Comparison of ENCODE assay signal across 20 cellular contexts in the genomic region with DNA sequence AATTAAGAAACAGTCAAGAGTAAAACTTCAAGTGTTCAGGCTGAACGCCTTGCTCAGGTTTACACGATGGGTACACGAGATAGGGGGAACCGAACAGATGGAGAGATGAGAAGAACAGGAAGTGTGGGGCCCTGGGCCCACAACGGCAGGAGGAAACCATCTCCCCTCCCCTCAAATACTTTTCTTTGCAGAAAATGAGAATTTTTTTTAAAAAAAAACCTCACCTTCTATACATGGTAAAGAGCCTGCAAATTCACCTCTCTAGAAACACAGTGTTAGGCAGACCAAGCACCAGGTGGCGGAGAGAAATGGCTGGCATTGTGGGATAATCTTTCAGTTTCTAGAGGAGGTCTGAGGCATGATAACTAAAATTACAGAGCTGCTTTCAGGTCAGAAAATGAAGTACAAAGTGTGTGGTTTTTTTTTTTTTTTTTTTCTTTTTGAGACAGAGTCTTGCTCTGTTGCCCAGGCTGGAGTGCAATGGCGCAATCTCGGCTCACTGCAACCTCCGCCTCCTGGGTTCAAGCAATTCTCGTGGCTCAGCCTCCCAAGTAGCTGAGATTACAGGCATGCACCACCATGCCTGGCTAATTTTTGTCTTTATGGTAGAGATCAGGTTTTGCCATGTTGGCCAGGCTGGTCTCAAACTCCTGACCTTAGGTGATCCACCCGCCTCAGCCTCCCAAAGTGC. TPM values are rescaled to one million over a fixed set of nuclear protein-coding genes. Genes with fewer than 3 reads are reported as not detected.
DNase-seq lines count a peak whose midpoint lies in the region; ATAC-seq and TF ChIP-seq lines count a peak whose summit lies in the region.
"Not testable (repeated sequence)": the region's sequence is repeated elsewhere in the genome, so short reads cannot be mapped to it uniquely, and the experiment has no call there.
"Had no signal": no experiment of that assay in that cellular context is flagged by ENCODE, and none has a peak within 500 bp of the region (broad histone marks: within the 10 kb centered on the region; RNA-seq: fewer than 3 reads in every experiment).

No MANE protein-coding gene starts in this region.

- intact Hi-C loops in CD4-positive, alpha-beta memory T cell (cut with micrococcal nuclease), result not testable (repeated sequence)

- H3K27ac ChIP-seq in CD4-positive, alpha-beta memory T cell (ENCODE audit: low read depth, low read length), result peak overlapping the region; percentile 40
- peak overlapping the region; percentile 10; the same call in 1 of the 2 replicates for H3K27ac ChIP-seq in KMS-11

- TF ChIP-seq CTCF in KMS-11 (conservative IDR thresholded peaks at IDR 0.05; ENCODE audit: low read depth, low read length), result not testable (repeated sequence)

- H3K27me3 Mint-ChIP-seq in CD4-positive, alpha-beta memory T cell; T-helper 17 cell; activated CD4-positive, alpha-beta memory T cell treated with anti-CD3 and anti-CD28 coated beads, Interleukin-2, amount 10 ng/mL, durations not matched to agents 7 days and 5 days; natural killer cell treated with Interleukin-12 subunit alpha and Interleukin-12 subunit beta and Interleukin-15 and Interleukin-18, amount 100 ng/mL, for 72 hours; stimulated activated naive CD8-positive, alpha-beta T cell treated with anti-CD3 and anti-CD28 coated beads, Interleukin-15, amount 100 ng/mL, for 72 hours: not testable (repeated sequence)

- not testable (repeated sequence) for H3K9ac ChIP-seq in KMS-11

- H3K79me2 ChIP-seq in KMS-11 (ENCODE audit: insufficient read depth, low read depth), result not testable (repeated sequence)

- peak overlapping the region; percentile 44 for H3K4me2 ChIP-seq in KMS-11

- H3K27ac Mint-ChIP-seq in CD4-positive, alpha-beta memory T cell, result peak overlapping the region; percentile 76 to 91 (median 83)
- H3K27ac Mint-ChIP-seq in T-helper 17 cell, result not testable (repeated sequence)
- peak overlapping the region; percentile 73 for H3K27ac Mint-ChIP-seq in activated CD4-positive, alpha-beta memory T cell treated with anti-CD3 and anti-CD28 coated beads, Interleukin-2, amount 10 ng/mL, durations not matched to agents 7 days and 5 days
- peak overlapping the region; percentile 35 to 78 for H3K27ac Mint-ChIP-seq in natural killer cell treated with Interleukin-12 subunit alpha and Interleukin-12 subunit beta and Interleukin-15 and Interleukin-18, amount 100 ng/mL, for 72 hours
- H3K27ac Mint-ChIP-seq in stimulated activated naive CD8-positive, alpha-beta T cell treated with anti-CD3 and anti-CD28 coated beads, Interleukin-15, amount 100 ng/mL, for 72 hours, result peak overlapping the region in 1 of 2 donors; percentile 84

- peaks cover 94% of the 10 kb centered on the region for H3K4me1 ChIP-seq in CD4-positive, alpha-beta memory T cell (ENCODE audit: insufficient read depth, low read length)
- H3K4me1 ChIP-seq in KMS-11 (ENCODE audit: low read depth, poor library complexity, severe bottlenecking), result peaks cover 47% of the 10 kb centered on the region

- peak; percentile 51 to 62 (median 57) for DNase-seq in CD4-positive, alpha-beta memory T cell
- peak in 1 of 3 donors; percentile 19 for DNase-seq in T-helper 17 cell
- not testable (repeated sequence) for DNase-seq in activated CD4-positive, alpha-beta memory T cell treated with anti-CD3 and anti-CD28 coated beads, Interleukin-2, amount 10 ng/mL, durations not matched to agents 7 days and 5 days; natural killer cell treated with Interleukin-12 subunit alpha and Interleukin-12 subunit beta and Interleukin-15 and Interleukin-18, amount 100 ng/mL, for 72 hours (ENCODE audit: low spot score); stimulated activated naive CD8-positive, alpha-beta T cell treated with anti-CD3 and anti-CD28 coated beads, Interleukin-15, amount 100 ng/mL, for 72 hours
- DNase-seq in activated naive CD4-positive, alpha-beta T cell treated with Interleukin-2 at 50 U/mL for 16 hours, result peak; percentile 42
- peak; percentile 53 for DNase-seq in central memory CD4-positive, alpha-beta T cell

- peaks cover 60 to 79% of the 10 kb centered on the region in 2 donors for H3K36me3 Mint-ChIP-seq in CD4-positive, alpha-beta memory T cell
- H3K36me3 Mint-ChIP-seq in T-helper 17 cell (ENCODE audit: low read depth), result peaks cover 26% of the 10 kb centered on the region
- H3K36me3 Mint-ChIP-seq in activated CD4-positive, alpha-beta memory T cell treated with anti-CD3 and anti-CD28 coated beads, Interleukin-2, amount 10 ng/mL, durations not matched to agents 7 days and 5 days (ENCODE audit: low read depth), result peaks cover 81% of the 10 kb centered on the region
- H3K36me3 Mint-ChIP-seq in natural killer cell treated with Interleukin-12 subunit alpha and Interleukin-12 subunit beta and Interleukin-15 and Interleukin-18, amount 100 ng/mL, for 72 hours, result peaks cover 11% of the 10 kb centered on the region

- H2AFZ ChIP-seq in KMS-11 (ENCODE audit: low read depth), result not testable (repeated sequence)

- H3K9me3 Mint-ChIP-seq in CD4-positive, alpha-beta memory T cell; activated CD4-positive, alpha-beta memory T cell treated with anti-CD3 and anti-CD28 coated beads, Interleukin-2, amount 10 ng/mL, durations not matched to agents 7 days and 5 days; natural killer cell treated with Interleukin-12 subunit alpha and Interleukin-12 subunit beta and Interleukin-15 and Interleukin-18, amount 100 ng/mL, for 72 hours; stimulated activated naive CD8-positive, alpha-beta T cell treated with anti-CD3 and anti-CD28 coated beads, Interleukin-15, amount 100 ng/mL, for 72 hours: not testable (repeated sequence)

- peak; percentile 83 for ATAC-seq in T-helper 17 cell
- ATAC-seq in natural killer cell treated with Interleukin-12 subunit alpha and Interleukin-12 subunit beta and Interleukin-15 and Interleukin-18, amount 100 ng/mL, for 72 hours, result peak; percentile 21 to 59
- ATAC-seq in stimulated activated naive CD8-positive, alpha-beta T cell treated with anti-CD3 and anti-CD28 coated beads, Interleukin-15, amount 100 ng/mL, for 72 hours, result peak; percentile 77

- not testable (repeated sequence) for H3K9me3 ChIP-seq in CD4-positive, alpha-beta memory T cell (ENCODE audit: control insufficient read depth in 1 of 2, low read length in 2 of 2); T-helper 17 cell (ENCODE audit: control insufficient read depth, low read length, poor library complexity, severe bottlenecking)

- not testable (repeated sequence) for H3K27me3 ChIP-seq in CD4-positive, alpha-beta memory T cell (ENCODE audit: insufficient read depth, low read length)
- peaks cover 15% of the 10 kb centered on the region for H3K27me3 ChIP-seq in KMS-11 (ENCODE audit: insufficient read depth, low read depth)

- H3K4me3 Mint-ChIP-seq in CD4-positive, alpha-beta memory T cell, result peak overlapping the region; percentile 52 to 84 (median 71)
- peak overlapping the region; percentile 80 for H3K4me3 Mint-ChIP-seq in T-helper 17 cell
- H3K4me3 Mint-ChIP-seq in activated CD4-positive, alpha-beta memory T cell treated with anti-CD3 and anti-CD28 coated beads, Interleukin-2, amount 10 ng/mL, durations not matched to agents 7 days and 5 days, result peak overlapping the region; percentile 19
- H3K4me3 Mint-ChIP-seq in natural killer cell treated with Interleukin-12 subunit alpha and Interleukin-12 subunit beta and Interleukin-15 and Interleukin-18, amount 100 ng/mL, for 72 hours, result peak overlapping the region; percentile 20
- peak overlapping the region; percentile 68 to 70 for H3K4me3 Mint-ChIP-seq in stimulated activated naive CD8-positive, alpha-beta T cell treated with anti-CD3 and anti-CD28 coated beads, Interleukin-15, amount 100 ng/mL, for 72 hours

- peaks cover 41% of the 10 kb centered on the region for H3K36me3 ChIP-seq in CD4-positive, alpha-beta memory T cell (ENCODE audit: insufficient read depth, low read length)
- not testable (repeated sequence) for H3K36me3 ChIP-seq in KMS-11 (ENCODE audit: insufficient read depth)

- CTCF ChIA-PET in CD4-positive, alpha-beta memory T cell (lab: Charles Lee; ENCODE audit: partially characterized antibody), result interaction anchor here (0.6 to 5.3 kb wide), 10 partner anchors 9 to 407 kb away, joined by 3 to 18 read pairs (median 4); no protein-coding TSS in a partner anchor
- CTCF ChIA-PET in activated CD4-positive, alpha-beta memory T cell treated with anti-CD3 and anti-CD28 coated beads, Interleukin-2, amount 10 ng/mL, durations not matched to agents 7 days and 5 days (lab: Charles Lee), result interaction anchor here (1.1 to 1.7 kb wide), 3 partner anchors 9 to 47 kb away, joined by 3 to 6 read pairs (median 5); no protein-coding TSS in a partner anchor

- peak overlapping the region in 1 of 2 donors; percentile 20 for H3K4me3 ChIP-seq in CD4-positive, alpha-beta memory T cell (ENCODE audit: low read length in 2 of 2)
- not testable (repeated sequence) for H3K4me3 ChIP-seq in KMS-11 (IDR thresholded peaks at IDR 0.05; ENCODE audit: insufficient read depth, low read depth, low read length)

- not testable (repeated sequence) for H4K20me1 ChIP-seq in KMS-11 (ENCODE audit: insufficient read depth)

- peaks cover 70 to 93% (median 81%) of the 10 kb centered on the region in 4 donors for H3K4me1 Mint-ChIP-seq in CD4-positive, alpha-beta memory T cell
- H3K4me1 Mint-ChIP-seq in T-helper 17 cell, result peaks cover 60% of the 10 kb centered on the region
- H3K4me1 Mint-ChIP-seq in activated CD4-positive, alpha-beta memory T cell treated with anti-CD3 and anti-CD28 coated beads, Interleukin-2, amount 10 ng/mL, durations not matched to agents 7 days and 5 days, result peaks cover 83% of the 10 kb centered on the region
- peaks cover 40 to 72% of the 10 kb centered on the region in 2 donors for H3K4me1 Mint-ChIP-seq in natural killer cell treated with Interleukin-12 subunit alpha and Interleukin-12 subunit beta and Interleukin-15 and Interleukin-18, amount 100 ng/mL, for 72 hours (ENCODE audit: low read depth in 2 of 2)
- peaks cover 97% of the 10 kb centered on the region for H3K4me1 Mint-ChIP-seq in stimulated activated naive CD8-positive, alpha-beta T cell treated with anti-CD3 and anti-CD28 coated beads, Interleukin-15, amount 100 ng/mL, for 72 hours

- POLR2A ChIA-PET in CD4-positive, alpha-beta memory T cell (lab: Charles Lee; ENCODE audit: partially characterized antibody), result interaction anchor here (0.7 to 2.3 kb wide), 9 partner anchors 9 to 93 kb away, joined by 3 to 12 read pairs (median 4); no protein-coding TSS in a partner anchor
- POLR2A ChIA-PET in activated CD4-positive, alpha-beta memory T cell treated with anti-CD3 and anti-CD28 coated beads, Interleukin-2, amount 10 ng/mL, durations not matched to agents 7 days and 5 days (lab: Charles Lee), result interaction anchor here (0.6 to 2.9 kb wide), 7 partner anchors 9 to 41 kb away, joined by 3 to 8 read pairs (median 3); no protein-coding TSS in a partner anchor

RNA-seq across cellular contexts. Expression of gene TMA7B, which starts 8.4 kb away (rescaled TPM):
- total RNA-seq in CD4-positive, alpha-beta memory T cell, result 10 to 100 TPM in 1 of 2 experiments, 1 to 10 TPM in 1; 9.3 to 10.2 TPM
- 1 to 10 TPM in 1 of 2 donors, not detected in 1; 3.3 TPM for polyA plus RNA-seq in CD4-positive, alpha-beta memory T cell
- 10 to 100 TPM in 1 of 2 donors, 1 to 10 TPM in 1; 7.2 to 22.5 TPM for total RNA-seq in T-helper 17 cell
- total RNA-seq in activated CD4-positive, alpha-beta memory T cell treated with anti-CD3 and anti-CD28 coated beads, Interleukin-2, amount 10 ng/mL, durations not matched to agents 7 days and 5 days, result 1 to 10 TPM; 3.7 to 4.3 TPM
- total RNA-seq in natural killer cell treated with Interleukin-12 subunit alpha and Interleukin-12 subunit beta and Interleukin-15 and Interleukin-18, amount 100 ng/mL, for 72 hours, result 1 to 10 TPM in 1 of 2 donors, under 1 TPM in 1; 0.86 to 2.8 TPM
- total RNA-seq: A673, astrocyte, cardiac muscle cell, IMR-90, left colon, lung microvascular endothelial cell, osteocyte, uterus had no signal
- polyA plus RNA-seq: cardiac muscle cell, IMR-90, neural cell, stomach had no signal

RNA-seq across cellular contexts. Expression of gene FAM83F, which starts 43.0 kb away (rescaled TPM):
- under 1 TPM in 1 of 2 experiments, not detected in 1; 0.29 TPM for total RNA-seq in CD4-positive, alpha-beta memory T cell
- not detected for polyA plus RNA-seq in CD4-positive, alpha-beta memory T cell
- total RNA-seq in T-helper 17 cell, result 1 to 10 TPM; 1.6 to 2.1 TPM
- not detected for total RNA-seq in activated CD4-positive, alpha-beta memory T cell treated with anti-CD3 and anti-CD28 coated beads, Interleukin-2, amount 10 ng/mL, durations not matched to agents 7 days and 5 days
- total RNA-seq in natural killer cell treated with Interleukin-12 subunit alpha and Interleukin-12 subunit beta and Interleukin-15 and Interleukin-18, amount 100 ng/mL, for 72 hours, result under 1 TPM in 1 of 2 donors, not detected in 1; 0.39 TPM
- total RNA-seq: A673, IMR-90, lung microvascular endothelial cell, osteocyte, SJCRH30 had no signal
- polyA plus RNA-seq: cardiac muscle cell, IMR-90 had no signal

RNA-seq across cellular contexts. Expression of gene GRAP2, which starts 50.9 kb away (rescaled TPM):
- 100 to 1,000 TPM; 134 to 140 TPM for total RNA-seq in CD4-positive, alpha-beta memory T cell
- polyA plus RNA-seq in CD4-positive, alpha-beta memory T cell, result 10 to 100 TPM; 53.1 to 86.7 TPM
- total RNA-seq in T-helper 17 cell, result 100 to 1,000 TPM; 113 to 195 TPM
- total RNA-seq in activated CD4-positive, alpha-beta memory T cell treated with anti-CD3 and anti-CD28 coated beads, Interleukin-2, amount 10 ng/mL, durations not matched to agents 7 days and 5 days, result 100 to 1,000 TPM; 108 to 111 TPM
- 10 to 100 TPM; 13.2 to 36.4 TPM for total RNA-seq in natural killer cell treated with Interleukin-12 subunit alpha and Interleukin-12 subunit beta and Interleukin-15 and Interleukin-18, amount 100 ng/mL, for 72 hours
- total RNA-seq: A673, IMR-90, lung microvascular endothelial cell, osteocyte, SJCRH30 had no signal
- polyA plus RNA-seq: cardiac muscle cell, IMR-90 had no signal

RNA-seq across cellular contexts. Expression of gene ENTHD1, which starts 58.2 kb away (rescaled TPM):
- under 1 TPM; 0.26 to 0.47 TPM for total RNA-seq in CD4-positive, alpha-beta memory T cell
- polyA plus RNA-seq in CD4-positive, alpha-beta memory T cell, result under 1 TPM; 0.10 to 0.14 TPM
- not detected for total RNA-seq in T-helper 17 cell
- total RNA-seq in activated CD4-positive, alpha-beta memory T cell treated with anti-CD3 and anti-CD28 coated beads, Interleukin-2, amount 10 ng/mL, durations not matched to agents 7 days and 5 days, result under 1 TPM in 1 of 2 experiments, not detected in 1; 0.13 TPM
- not detected for total RNA-seq in natural killer cell treated with Interleukin-12 subunit alpha and Interleukin-12 subunit beta and Interleukin-15 and Interleukin-18, amount 100 ng/mL, for 72 hours
- total RNA-seq: A673, astrocyte, cardiac muscle cell, IMR-90, left colon, lung microvascular endothelial cell, osteocyte, SJCRH30, stomach had no signal
- polyA plus RNA-seq: cardiac muscle cell, esophagus, IMR-90, neural cell, stomach had no signal

Comparison
In these comparisons a context has a peak if more than half of its experiments do, and no peak if none do; other contexts are left out.
1. H3K4me3 Mint-ChIP-seq: peak in every context shown above with its lines; median percentile 80 in T-helper 17 cell; 71 in CD4-positive, alpha-beta memory T cell; 69 in stimulated activated naive CD8-positive, alpha-beta T cell treated with anti-CD3 and anti-CD28 coated beads, Interleukin-15, amount 100 ng/mL, for 72 hours; 20 in natural killer cell treated with Interleukin-12 subunit alpha and Interleukin-12 subunit beta and Interleukin-15 and Interleukin-18, amount 100 ng/mL, for 72 hours; 19 in activated CD4-positive, alpha-beta memory T cell treated with anti-CD3 and anti-CD28 coated beads, Interleukin-2, amount 10 ng/mL, durations not matched to agents 7 days and 5 days.